Comparison of ENCODE assay signal across 20 cellular contexts in genomic region chr20:34820805-34821578, GRCh38. TPM values are rescaled to one million over a fixed set of nuclear protein-coding genes. Genes with fewer than 3 reads are reported as not detected.
DNase-seq lines count a peak whose midpoint lies in the region; ATAC-seq and TF ChIP-seq lines count a peak whose summit lies in the region.
"Had no signal": no experiment of that assay in that cellular context is flagged by ENCODE, and none has a peak within 500 bp of the region (broad histone marks: within the 10 kb centered on the region; RNA-seq: fewer than 3 reads in every experiment).

No MANE protein-coding gene starts in this region.

- intact Hi-C loops in Panc1 (cut with micrococcal nuclease; ENCODE audit: unreplicated experiment), result no loop called here

- no peak overlapping the region for H3K9ac ChIP-seq in smooth muscle cell (ENCODE audit: low read depth)

- in situ Hi-C loops in Panc1 (cut with HindIII; ENCODE audit: low pct_unique_long_range_greater_than_20kb, low sequenced_read_pairs), result no loop called here
- in situ Hi-C loops in KBM-7 (cut with MboI; ENCODE audit: low pct_unique_long_range_greater_than_20kb, low sequenced_read_pairs), result no loop called here

- no peak overlapping the region for H3K4me2 ChIP-seq in smooth muscle cell

- DNase-seq in Ammon's horn (ENCODE audit: low spot score), result peak; percentile 33
- DNase-seq in Panc1 (ENCODE audit: low read depth, low spot score), result no peak
- peak; percentile 47 for DNase-seq in globus pallidus (ENCODE audit: low spot score)
- DNase-seq in pons (ENCODE audit: low spot score), result peak; percentile 68
- DNase-seq in NCI-H2227 treated with DMSO at 0.1 percent for 48 hours (lab: John Stamatoyannopoulos, UW), result no peak
- no peak for DNase-seq in smooth muscle cell (lab: John Stamatoyannopoulos, UW; ENCODE audit: unreplicated experiment)
- DNase-seq in KBM-7, result no peak
- DNase-seq: AML-193, GOT3, HCEC 1CT, MV-4-11, NCI-H1417, NCI-H187, NCI-H446 treated with DMSO at 0.1 percent for 48 hours, NCI-H526 treated with DMSO at 0.1 percent for 48 hours, PC-3, RPMI8226, SHP77 treated with DMSO at 0.1 percent for 48 hours had no signal

- peaks cover 13% of the 10 kb centered on the region; the same call in 1 of the 2 replicates for H3K4me1 ChIP-seq in Panc1 (ENCODE audit: control insufficient read depth, insufficient read depth, low read length)
- H3K4me1 ChIP-seq in smooth muscle cell (ENCODE audit: low read depth), result peaks cover 8% of the 10 kb centered on the region

- no peaks in the 10 kb centered on the region; the same call in 1 of the 2 replicates for H3K36me3 ChIP-seq in Panc1 (ENCODE audit: control insufficient read depth, insufficient read depth, low read length)
- H3K36me3 ChIP-seq in smooth muscle cell (ENCODE audit: low read depth), result no peaks in the 10 kb centered on the region

- H4K20me1 ChIP-seq in smooth muscle cell (ENCODE audit: low read depth), result peaks cover 84% of the 10 kb centered on the region

- H3K27ac ChIP-seq in Panc1 (ENCODE audit: low read length) (no peak overlapping the region), smooth muscle cell (ENCODE audit: low read depth) (no peak overlapping the region)
- H3K27ac ChIP-seq: C4-2B had no signal

- no peaks in the 10 kb centered on the region for H3F3A ChIP-seq in smooth muscle cell (ENCODE audit: low read depth)

- no peak for ATAC-seq in Panc1
- no peak for ATAC-seq in HG03097 (IDR thresholded peaks at IDR 0.05; ENCODE audit: low FRiP score, unreplicated experiment)
- ATAC-seq: PC-3 had no signal

- H3K4me3 ChIP-seq in Panc1 (ENCODE audit: low read depth in 2 of 2, low read length in 2 of 2) (no peak overlapping the region), smooth muscle cell (no peak overlapping the region)

- peaks cover 88% of the 10 kb centered on the region for H3K79me2 ChIP-seq in smooth muscle cell (ENCODE audit: low read depth)

- no peak overlapping the region for H2AFZ ChIP-seq in smooth muscle cell (ENCODE audit: low read depth)

- CTCF ChIA-PET in Panc1 (lab: Charles Lee), result no interaction called here

- 78% methylated on average over 8 of the region's 8 CpGs for WGBS in smooth muscle cell (ENCODE audit: low lambda C conversion rate)

- no peaks in the 10 kb centered on the region for H3K27me3 ChIP-seq in Panc1 (ENCODE audit: control insufficient read depth, insufficient read depth, low read length)
- no peaks in the 10 kb centered on the region for H3K27me3 ChIP-seq in smooth muscle cell (ENCODE audit: low read depth)

- POLR2A ChIA-PET in Panc1 (lab: Charles Lee), result no interaction called here

- BruUV-seq in Panc1 (replicated peaks; lab: Mats Ljungman, UMichigan), result TSS peak; percentile 18

- H3K9me3 ChIP-seq in Panc1 (ENCODE audit: control insufficient read depth, insufficient read depth, low read depth, low read length) (no peaks in the 10 kb centered on the region), smooth muscle cell (replicated peaks; ENCODE audit: low read depth) (no peaks in the 10 kb centered on the region)

- no peak for TF ChIP-seq CTCF in Panc1 (IDR thresholded peaks at IDR 0.05)
- TF ChIP-seq CTCF in smooth muscle cell (IDR thresholded peaks at IDR 0.05; ENCODE audit: borderline replicate concordance, insufficient read depth, poor library complexity, severe bottlenecking), result no peak

RNA-seq across cellular contexts. Expression of gene NCOA6, which starts 4.5 kb away (rescaled TPM):
- total RNA-seq in Panc1 (2021; ENCODE audit: unreplicated experiment) (28.9 TPM), smooth muscle cell (12.4 and 15.6 TPM in 2 replicates)
- polyA plus RNA-seq in Panc1 (2012; ENCODE audit: insufficient read length), result 20.6 TPM
- 19.0 and 26.7 TPM in 2 replicates for polyA plus RNA-seq in smooth muscle cell

RNA-seq across cellular contexts. Expression of gene GGT7, which starts 51.7 kb away (rescaled TPM):
- total RNA-seq in Panc1 (2021; ENCODE audit: unreplicated experiment), result 11.5 TPM
- 17.0 TPM for polyA plus RNA-seq in Panc1 (2012; ENCODE audit: insufficient read length)
- total RNA-seq in smooth muscle cell, result 2.8 and 4.0 TPM in 2 replicates
- polyA plus RNA-seq in smooth muscle cell, result 15.2 and 19.0 TPM in 2 replicates

RNA-seq across cellular contexts. Expression of gene ACSS2, which starts 55.4 kb away (rescaled TPM):
- 25.4 TPM for total RNA-seq in Panc1 (2021; ENCODE audit: unreplicated experiment)
- polyA plus RNA-seq in Panc1 (2012; ENCODE audit: insufficient read length), result 36.0 TPM
- total RNA-seq in smooth muscle cell, result 33.9 and 35.1 TPM in 2 replicates
- polyA plus RNA-seq in smooth muscle cell, result 27.1 and 37.7 TPM in 2 replicates

Comparison
In these comparisons a context has a peak if more than half of its experiments do, and no peak if none do; other contexts are left out.
1. DNase-seq: peak in Ammon's horn (single experiment), globus pallidus (single experiment) and pons (single experiment); none in Panc1 (single experiment), NCI-H2227 treated with DMSO at 0.1 percent for 48 hours (single experiment), smooth muscle cell (single experiment) and KBM-7 (single experiment).